ENCODE assay signal across 24 cellular contexts in genomic region chr13:101838305-101838835, GRCh38.
A peak's percentile ranks its signal among the peaks of the same experiment; 100 is the strongest.
DNase-seq lines count a peak whose midpoint lies in the region; FAIRE-seq and TF ChIP-seq lines count a peak whose summit lies in the region.
"Had no signal": no experiment of that assay in that cellular context is flagged by ENCODE, and none has a peak within 500 bp of the region (broad histone marks: within the 10 kb centered on the region; RNA-seq: fewer than 3 reads in every experiment).

No MANE protein-coding gene starts in this region.

- H3K36me3 Mint-ChIP-seq in nephron progenitor cell (ENCODE audit: low read depth): no peaks in the 10 kb centered on the region
- H3K36me3 Mint-ChIP-seq: activated CD4-positive, alpha-beta memory T cell treated with anti-CD3 and anti-CD28 coated beads for 36 hours had no signal

- no peak overlapping the region for H3K4me3 ChIP-seq in astrocyte of the cerebellum (ENCODE audit: low read depth, low read length)
- H3K4me3 ChIP-seq: gastroesophageal sphincter, K562, upper lobe of left lung had no signal

- H3K9me3 Mint-ChIP-seq in nephron progenitor cell: no peaks in the 10 kb centered on the region
- H3K9me3 Mint-ChIP-seq: activated CD4-positive, alpha-beta memory T cell treated with anti-CD3 and anti-CD28 coated beads for 36 hours; nephron had no signal

- no peaks in the 10 kb centered on the region for H3K27me3 Mint-ChIP-seq in nephron progenitor cell (ENCODE audit: low read depth, poor library complexity)

- FAIRE-seq in H54 (lab: Jason Lieb, UNC): no peak
- FAIRE-seq: H1, islet of Langerhans, K562 had no signal

- no peak overlapping the region for H3K27ac Mint-ChIP-seq in nephron progenitor cell
- H3K27ac Mint-ChIP-seq: activated CD4-positive, alpha-beta memory T cell treated with anti-CD3 and anti-CD28 coated beads for 36 hours; nephron had no signal

- in situ Hi-C loops in astrocyte of the cerebellum (cut with HindIII; ENCODE audit: low sequenced_read_pairs): loop anchor here (10.0 kb wide), 1 partner anchor 64 kb away; no protein-coding TSS in a partner anchor

- H3K4me3 Mint-ChIP-seq in nephron progenitor cell: no peak overlapping the region
- H3K4me3 Mint-ChIP-seq: activated CD4-positive, alpha-beta memory T cell treated with anti-CD3 and anti-CD28 coated beads for 36 hours; nephron had no signal

- DNase-seq in DMS79 (lab: John Stamatoyannopoulos, UW): peak; percentile 61
- DNase-seq in HS-27A (ENCODE audit: low read depth): peak; percentile 4
- DNase-seq in astrocyte of the cerebellum (ENCODE audit: low read depth): peak; percentile 26
- peak; percentile 84 for DNase-seq in iris pigment epithelial cell (ENCODE audit: low read depth)
- no peak for DNase-seq in pons (ENCODE audit: low spot score)
- no peak for DNase-seq in NCI-H1417 treated with DMSO at 0.1 percent for 48 hours (lab: John Stamatoyannopoulos, UW)
- DNase-seq in nephron progenitor cell: no peak
- no peak for DNase-seq in H54 (ENCODE audit: insufficient read length, low spot score)
- DNase-seq: activated CD4-positive, alpha-beta memory T cell treated with anti-CD3 and anti-CD28 coated beads for 36 hours; activated gamma-delta T cell treated with Interleukin-2 at 50 U/mL for 16 hours; amygdala; C1 segment of cervical spinal cord; hypothalamus; NCI-H187; NCI-H446; posterior cingulate gyrus; RPMI8226; SK-N-SH; upper lobe of left lung had no signal

- H3K4me1 Mint-ChIP-seq in nephron progenitor cell: no peaks in the 10 kb centered on the region
- H3K4me1 Mint-ChIP-seq: nephron had no signal

- no peak for TF ChIP-seq POLR2A in H54 (IDR thresholded peaks at IDR 0.05; ENCODE audit: low read depth, low read length)

- no peak for TF ChIP-seq CTCF in astrocyte of the cerebellum (IDR thresholded peaks at IDR 0.05; ENCODE audit: low read depth, low read length, missing control alignments)
- TF ChIP-seq CTCF in nephron progenitor cell (IDR thresholded peaks at IDR 0.05): no peak

Comparison
In these comparisons a context has a peak if more than half of its experiments do, and no peak if none do; other contexts are left out.
1. DNase-seq: peak in DMS79 (single experiment), HS-27A (single experiment), astrocyte of the cerebellum (single experiment) and iris pigment epithelial cell (single experiment); none in pons (single experiment), NCI-H1417 treated with DMSO at 0.1 percent for 48 hours (single experiment), nephron progenitor cell (single experiment) and H54 (single experiment).